Comparison of ENCODE assay signal across 9 cellular contexts in the genomic region with DNA sequence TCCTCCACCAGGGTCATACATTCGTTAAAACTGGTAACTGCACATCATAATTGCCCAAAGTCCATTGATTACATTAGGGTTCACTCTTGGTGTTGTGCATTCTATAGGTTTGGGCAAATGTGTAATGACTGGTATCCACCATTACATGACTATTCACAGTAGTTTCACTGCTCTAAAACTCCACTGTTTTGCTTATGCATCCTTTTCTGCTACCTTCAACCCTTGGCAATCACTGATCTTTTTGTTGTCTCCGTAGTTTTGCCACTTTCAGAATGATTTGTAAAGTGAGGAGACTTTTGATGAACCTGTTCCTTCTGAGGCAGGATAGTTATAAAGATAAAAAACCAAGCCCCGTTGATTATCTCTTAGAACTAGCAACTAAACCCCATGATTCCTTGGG.
"Had no signal": no experiment of that assay in that cellular context is flagged by ENCODE, and none has a peak within 500 bp of the region (broad histone marks: within the 10 kb centered on the region; RNA-seq: fewer than 3 reads in every experiment).

No MANE protein-coding gene starts in this region.

- H3K9me3 Mint-ChIP-seq: IgD-negative memory B cell had no signal

- H3K27ac Mint-ChIP-seq: IgD-negative memory B cell had no signal

- DNase-seq: IMR-90, Karpas-422, KBM-7, KG1 had no signal

- ATAC-seq: HepG2, K562 had no signal

- H3K27ac ChIP-seq: HL-60, KMS-11 had no signal

- H3K4me2 ChIP-seq: KMS-11 had no signal

- H3K4me3 Mint-ChIP-seq: IgD-negative memory B cell had no signal

- FAIRE-seq: HepG2, K562 had no signal

- H3K36me3 Mint-ChIP-seq: IgD-negative memory B cell had no signal

- H3K4me1 Mint-ChIP-seq: IgD-negative memory B cell had no signal

- H3K4me3 ChIP-seq: K562 had no signal

- H3K9ac ChIP-seq: KMS-11 had no signal
